Comparison of ENCODE assay signal across 7 cellular contexts in genomic region chr17:32083549-32083948, GRCh38. TPM values are rescaled to one million over a fixed set of nuclear protein-coding genes. Genes with fewer than 3 reads are reported as not detected.
DNase-seq lines count a peak whose midpoint lies in the region; ATAC-seq and TF ChIP-seq lines count a peak whose summit lies in the region.
"Not testable (repeated sequence)": the region's sequence is repeated elsewhere in the genome, so short reads cannot be mapped to it uniquely, and the experiment has no call there.

No MANE protein-coding gene starts in this region.

- not testable (repeated sequence) for H3K9me3 ChIP-seq in NT2/D1 (ENCODE audit: insufficient read depth, low read length); left ventricle myocardium inferior (replicated peaks); mucosa of descending colon

- peak overlapping the region; percentile 34 for H3K4me3 ChIP-seq in GM12864 (ENCODE audit: low read depth, low read length)
- peak overlapping the region; percentile 56 for H3K4me3 ChIP-seq in NT2/D1 (ENCODE audit: insufficient read length, low read depth)
- H3K4me3 ChIP-seq in left ventricle myocardium inferior: peak overlapping the region; percentile 66
- not testable (repeated sequence) for H3K4me3 ChIP-seq in mucosa of descending colon
- peak overlapping the region; percentile 40 for H3K4me3 ChIP-seq in skeletal muscle cell (ENCODE audit: low read depth, low read length)

- not testable (repeated sequence) for H3K27me3 ChIP-seq in NT2/D1 (ENCODE audit: insufficient read depth, insufficient read length); left ventricle myocardium inferior (ENCODE audit: low read depth)

- peaks cover 19% of the 10 kb centered on the region for H3K27me3 Mint-ChIP-seq in dendritic cell treated with granulocyte-macrophage colony-stimulating factor and Interleukin-4, amounts not matched to agents 40 ng/mL and 50 ng/mL, for 4 days

- H3K4me3 Mint-ChIP-seq in dendritic cell treated with granulocyte-macrophage colony-stimulating factor and Interleukin-4, amounts not matched to agents 40 ng/mL and 50 ng/mL, for 4 days: peak overlapping the region; percentile 58

- not testable (repeated sequence) for H3K4me1 ChIP-seq in NT2/D1 (ENCODE audit: insufficient read depth, insufficient read length); left ventricle myocardium inferior; mucosa of descending colon (ENCODE audit: low read depth)

- TF ChIP-seq CTCF in GM12864 (IDR thresholded peaks at IDR 0.05; ENCODE audit: low read depth, low read length, missing control alignments); left ventricle myocardium inferior (IDR thresholded peaks at IDR 0.05; ENCODE audit: borderline replicate concordance); mucosa of descending colon (IDR thresholded peaks at IDR 0.05): not testable (repeated sequence)

- not testable (repeated sequence) for H3K27ac ChIP-seq in left ventricle myocardium inferior (replicated peaks)

- not testable (repeated sequence) for DNase-seq in GM12864 (ENCODE audit: low read depth); NT2/D1 (ENCODE audit: low read depth, low spot score); left ventricle myocardium inferior; mucosa of descending colon; skeletal muscle cell (ENCODE audit: low read depth)
- DNase-seq in activated CD8-positive, alpha-beta memory T cell treated with anti-CD3 and anti-CD28 coated beads, Interleukin-2, amount 50 U/mL, for 48 hours: peak; percentile 64

- H3K9ac ChIP-seq in NT2/D1 (ENCODE audit: insufficient read length, low read depth): peak overlapping the region; percentile 85

- peak; percentile 15 for ATAC-seq in mucosa of descending colon

- H3K4me1 Mint-ChIP-seq in dendritic cell treated with granulocyte-macrophage colony-stimulating factor and Interleukin-4, amounts not matched to agents 40 ng/mL and 50 ng/mL, for 4 days (ENCODE audit: low read depth): not testable (repeated sequence)

- not testable (repeated sequence) for H3K9me3 Mint-ChIP-seq in dendritic cell treated with granulocyte-macrophage colony-stimulating factor and Interleukin-4, amounts not matched to agents 40 ng/mL and 50 ng/mL, for 4 days

- intact Hi-C loops in dendritic cell treated with granulocyte-macrophage colony-stimulating factor and Interleukin-4, amounts not matched to agents 40 ng/mL and 50 ng/mL, for 4 days (cut with micrococcal nuclease); left ventricle myocardium inferior (cut with micrococcal nuclease); mucosa of descending colon (cut with DNase I, micrococcal nuclease): not testable (repeated sequence)

- H3K36me3 Mint-ChIP-seq in dendritic cell treated with granulocyte-macrophage colony-stimulating factor and Interleukin-4, amounts not matched to agents 40 ng/mL and 50 ng/mL, for 4 days (ENCODE audit: low read depth): not testable (repeated sequence)

- not testable (repeated sequence) for H3K27ac Mint-ChIP-seq in dendritic cell treated with granulocyte-macrophage colony-stimulating factor and Interleukin-4, amounts not matched to agents 40 ng/mL and 50 ng/mL, for 4 days

- not testable (repeated sequence) for H3K36me3 ChIP-seq in NT2/D1 (ENCODE audit: insufficient read depth, insufficient read length, low read length); left ventricle myocardium inferior; mucosa of descending colon (ENCODE audit: low read depth)

RNA-seq across cellular contexts. Expression of gene RHOT1, which starts 58.8 kb away (rescaled TPM):
- total RNA-seq in left ventricle myocardium inferior (56.9 TPM), mucosa of descending colon (10 to 100 TPM; 21.2 to 48.6 (median 21.4) TPM)
